In genomic region chr15:84600687-84601554, GRCh38 we compare ENCODE assay signal across 8 cellular contexts. TPM values are rescaled to one million over a fixed set of nuclear protein-coding genes. Genes with fewer than 3 reads are reported as not detected.
DNase-seq lines count a peak whose midpoint lies in the region; ATAC-seq and TF ChIP-seq lines count a peak whose summit lies in the region.

TSS of gene ZSCAN2 (plus strand) at chr15:84601009. CDS start at chr15:84603928, 2,919 bp downstream.

- peak; percentile 96 for ATAC-seq in GM19324 (IDR thresholded peaks at IDR 0.05; ENCODE audit: low FRiP score, unreplicated experiment)
- ATAC-seq in HG03460 (IDR thresholded peaks at IDR 0.05; ENCODE audit: unreplicated experiment) = peak; percentile 94
- peak; percentile 95 for ATAC-seq in left colon

- POLR2A ChIA-PET in BJ (lab: Charles Lee) = no interaction called here

- H3K27ac Mint-ChIP-seq in activated CD4-positive, alpha-beta T cell treated with anti-CD3 and anti-CD28 coated beads, Interleukin-2, amount 10 ng/mL, durations not matched to agents 24 days and 14 days = peak within 1 kb of the TSS; percentile 83

- DNase-seq in BJ (ENCODE audit: low read depth) (peak; percentile 59), NCI-H524 treated with DMSO at 0.1 percent for 48 hours (lab: John Stamatoyannopoulos, UW) (peak; percentile 90), coronary artery (ENCODE audit: low spot score) (peak; percentile 98), left colon (peak; percentile 95 to 96)
- DNase-seq in activated CD4-positive, alpha-beta T cell treated with anti-CD3 and anti-CD28 coated beads, Interleukin-2, amount 10 ng/mL, durations not matched to agents 24 days and 14 days = peak; percentile 98
- peak; percentile 87 to 88 for DNase-seq in stimulated activated CD4-positive, alpha-beta T cell treated with anti-CD3 and anti-CD28 coated beads, Interleukin-1b, Interleukin-23, amount 100 ng/mL, for 4 hours (ENCODE audit: low read depth in 2 of 2)

- peak within 1 kb of the TSS; percentile 97 for H3K4me3 ChIP-seq in BJ (ENCODE audit: low read depth, low read length)
- H3K4me3 ChIP-seq in coronary artery = peak within 1 kb of the TSS; percentile 91

- intact Hi-C loops in activated CD4-positive, alpha-beta T cell treated with anti-CD3 and anti-CD28 coated beads, Interleukin-2, amount 10 ng/mL, durations not matched to agents 24 days and 14 days (cut with micrococcal nuclease) = loop anchor here (1.0 to 2.0 kb wide), 3 partner anchors 30 to 116 kb away; partner anchors contain the start of genes SEC11A and WDR73
- intact Hi-C loops in left colon (cut with DNase I, micrococcal nuclease) = no loop called here

- H3K36me3 Mint-ChIP-seq in activated CD4-positive, alpha-beta T cell treated with anti-CD3 and anti-CD28 coated beads, Interleukin-2, amount 10 ng/mL, durations not matched to agents 24 days and 14 days (ENCODE audit: low read depth) = peaks cover 10% of the 10 kb centered on the region

- H3K27me3 Mint-ChIP-seq in activated CD4-positive, alpha-beta T cell treated with anti-CD3 and anti-CD28 coated beads, Interleukin-2, amount 10 ng/mL, durations not matched to agents 24 days and 14 days = no peaks in the 10 kb centered on the region

- H3K9me3 Mint-ChIP-seq in activated CD4-positive, alpha-beta T cell treated with anti-CD3 and anti-CD28 coated beads, Interleukin-2, amount 10 ng/mL, durations not matched to agents 24 days and 14 days = no peaks in the 10 kb centered on the region

- CTCF ChIA-PET in BJ (lab: Yijun Ruan, JAX) = interaction anchor here (0.7 to 3.4 kb wide), 10 partner anchors 8 to 444 kb away, joined by 3 to 23 read pairs (median 4); partner anchors contain the start of gene WDR73

- H3K27ac ChIP-seq in coronary artery = peak within 1 kb of the TSS; percentile 44 to 66

- peaks cover 3% of the 10 kb centered on the region; the same call in 1 of the 2 replicates for H3K36me3 ChIP-seq in BJ (ENCODE audit: control insufficient read depth, insufficient read depth, low read length)

- peaks cover under 1% of the 10 kb centered on the region; the same call in 1 of the 2 replicates for H3K27me3 ChIP-seq in BJ (ENCODE audit: control insufficient read depth, insufficient read depth, low read length)

- peak within 1 kb of the TSS; percentile 96 for H3K4me3 Mint-ChIP-seq in activated CD4-positive, alpha-beta T cell treated with anti-CD3 and anti-CD28 coated beads, Interleukin-2, amount 10 ng/mL, durations not matched to agents 24 days and 14 days

- TF ChIP-seq CTCF in BJ (IDR thresholded peaks at IDR 0.05; ENCODE audit: insufficient read depth, low read depth, low read length) = no peak
- no peak for TF ChIP-seq CTCF in coronary artery (IDR thresholded peaks at IDR 0.05)

- peaks cover 50% of the 10 kb centered on the region for H3K4me1 Mint-ChIP-seq in activated CD4-positive, alpha-beta T cell treated with anti-CD3 and anti-CD28 coated beads, Interleukin-2, amount 10 ng/mL, durations not matched to agents 24 days and 14 days

RNA-seq across cellular contexts. Expression of gene ZSCAN2, which starts in this region (rescaled TPM):
- 5.9 and 6.3 TPM in 2 replicates for polyA plus RNA-seq in BJ (2011; rRNA removed)
- 5.2 and 6.2 TPM in 2 replicates for polyA minus RNA-seq in BJ (2011; rRNA and poly(A)+ RNA removed)
- total RNA-seq in activated CD4-positive, alpha-beta T cell treated with anti-CD3 and anti-CD28 coated beads, Interleukin-2, amount 10 ng/mL, durations not matched to agents 24 days and 14 days = 6.8 TPM in 2 replicates
- total RNA-seq in left colon = 1 to 10 TPM; 5.4 to 8.2 TPM

Comparison
In these comparisons a context has a peak if more than half of its experiments do, and no peak if none do; other contexts are left out.
1. Peak in every context shown above with its lines: DNase-seq, ATAC-seq, H3K4me3 ChIP-seq and H3K27ac ChIP-seq.